ENCODE assay signal across 8 cellular contexts in genomic region chr1:53014791-53015507, GRCh38. TPM values are rescaled to one million over a fixed set of nuclear protein-coding genes. Genes with fewer than 3 reads are reported as not detected.
DNase-seq lines count a peak whose midpoint lies in the region; ATAC-seq, FAIRE-seq and TF ChIP-seq lines count a peak whose summit lies in the region.

No MANE protein-coding gene starts in this region.

- H3K9ac ChIP-seq in SK-N-SH, result peak overlapping the region; percentile 57

- peaks cover 5% of the 10 kb centered on the region; the same call in 1 of the 2 replicates for H3K36me3 Mint-ChIP-seq in HFFc6 (ENCODE audit: low read depth)
- H3K36me3 Mint-ChIP-seq in activated naive CD8-positive, alpha-beta T cell, result peaks cover 12% of the 10 kb centered on the region

- TF ChIP-seq EP300 in SK-N-SH (IDR thresholded peaks at IDR 0.05; ENCODE audit: borderline replicate concordance in 1 of 2, low read depth in 1 of 2, low read length in 1 of 2) (no peak), ovary (IDR thresholded peaks at IDR 0.05) (no peak)

- DNase-seq in HFFc6 (peak; percentile 92), NCI-H1092 treated with DMSO at 0.1 percent for 48 hours (lab: John Stamatoyannopoulos, UW) (peak; percentile 75), SK-N-SH (peak; percentile 70), Right ventricle myocardium inferior (ENCODE audit: missing footprints) (peak; percentile 75), ovary (peak; percentile 62 to 64 (median 63)), thyroid gland (peak; percentile 75 to 79)

- no peaks in the 10 kb centered on the region for H3K9me2 ChIP-seq in SK-N-SH

- peak overlapping the region; percentile 100 for H2AFZ ChIP-seq in SK-N-SH (ENCODE audit: low read depth)

- H3K4me3 ChIP-seq in SK-N-SH (ENCODE audit: low read depth in 2 of 2, low read length in 1 of 2) (peak overlapping the region; percentile 72 to 81), ovary (peak overlapping the region; percentile 47), thyroid gland (replicated peaks in 1 of 3) (peak overlapping the region; percentile 29 to 88 (median 36))

- peaks cover 0 to 4% of the 10 kb centered on the region in 2 experiments for H3K36me3 ChIP-seq in SK-N-SH (replicated peaks in 1 of 2; ENCODE audit: control insufficient read depth in 1 of 2, insufficient read depth in 2 of 2, low read length in 1 of 2)
- H3K36me3 ChIP-seq in ovary, result no peaks in the 10 kb centered on the region
- H3K36me3 ChIP-seq in thyroid gland, result no peaks in the 10 kb centered on the region

- peak overlapping the region in 1 of 2 experiments; percentile 72; a peak in 2 of 4 replicates for H3K27ac ChIP-seq in SK-N-SH (ENCODE audit: low read depth in 2 of 2, low read length in 1 of 2)
- H3K27ac ChIP-seq in ovary, result no peak overlapping the region
- peak overlapping the region; percentile 4 to 70 (median 35) for H3K27ac ChIP-seq in thyroid gland

- H4K20me1 ChIP-seq in SK-N-SH (ENCODE audit: insufficient read depth), result no peaks in the 10 kb centered on the region

- intact Hi-C loops in Right ventricle myocardium inferior (cut with DNase I) (loop anchor here (10.0 kb wide), 1 partner anchor 170 kb away; no protein-coding TSS in a partner anchor), ovary (cut with DNase I) (loop anchor here in 1 of 4 donors (10.0 kb wide), 1 partner anchor 50 kb away; the partner anchor contains the start of gene PODN), thyroid gland (cut with DNase I) (no loop called here)

- H3K4me1 Mint-ChIP-seq in HFFc6 (ENCODE audit: low read depth), result peaks cover 35% of the 10 kb centered on the region
- H3K4me1 Mint-ChIP-seq in activated naive CD8-positive, alpha-beta T cell (ENCODE audit: low read depth), result peaks cover 33% of the 10 kb centered on the region

- H3K4me2 ChIP-seq in SK-N-SH, result peak overlapping the region; percentile 82

- TF ChIP-seq POLR2A in ovary (IDR thresholded peaks at IDR 0.05), result no peak
- TF ChIP-seq POLR2A in thyroid gland (IDR thresholded peaks at IDR 0.05), result peak in 1 of 2 donors; percentile 34

- peak; percentile 92 for FAIRE-seq in G401.6 (lab: Jason Lieb, UNC)

- peak overlapping the region; percentile 69 for H3K27ac Mint-ChIP-seq in HFFc6
- H3K27ac Mint-ChIP-seq in activated naive CD8-positive, alpha-beta T cell, result peak overlapping the region; percentile 91

- H3K9me3 ChIP-seq in SK-N-SH (no peaks in the 10 kb centered on the region), ovary (no peaks in the 10 kb centered on the region), thyroid gland (no peaks in the 10 kb centered on the region)

- H3K9me3 Mint-ChIP-seq in HFFc6, result no peaks in the 10 kb centered on the region
- H3K9me3 Mint-ChIP-seq in activated naive CD8-positive, alpha-beta T cell (ENCODE audit: low read depth), result no peaks in the 10 kb centered on the region

- H3K4me1 ChIP-seq in SK-N-SH (ENCODE audit: control insufficient read depth in 1 of 2, insufficient read depth in 2 of 2, low read depth in 1 of 2, low read length in 1 of 2), result peaks cover 8 to 9% of the 10 kb centered on the region in 2 experiments; a peak in 1 of 4 replicates
- H3K4me1 ChIP-seq in ovary (ENCODE audit: insufficient read depth), result peaks cover 5% of the 10 kb centered on the region
- H3K4me1 ChIP-seq in thyroid gland, result peaks cover 5 to 15% of the 10 kb centered on the region in 2 donors

- CTCF ChIA-PET in SK-N-SH (lab: Yijun Ruan, JAX), result interaction anchor here (1.0 to 1.7 kb wide), 5 partner anchors 32 to 167 kb away, joined by 3 to 8 read pairs (median 3); no protein-coding TSS in a partner anchor

- peak; percentile 45 for TF ChIP-seq RAD21 in SK-N-SH (IDR thresholded peaks at IDR 0.05; ENCODE audit: low read length)

- peak overlapping the region; percentile 93 for H3K4me3 Mint-ChIP-seq in HFFc6
- peak overlapping the region; percentile 96 for H3K4me3 Mint-ChIP-seq in activated naive CD8-positive, alpha-beta T cell

- 1% methylated on average over 9 of the region's 9 CpGs for WGBS in SK-N-SH (ENCODE audit: low lambda C conversion rate)
- WGBS in ovary, 3 donors, result 1% methylated on average over 9 of the region's 9 CpGs
- 1 to 2% methylated on average over 9 of the region's 9 CpGs for WGBS in thyroid gland, 2 donors

- POLR2A ChIA-PET in SK-N-SH (lab: Yijun Ruan, JAX), result interaction anchor here (0.6 kb wide), 1 partner anchor 108 kb away, joined by 3 read pairs; no protein-coding TSS in a partner anchor

- TF ChIP-seq CTCF in HFFc6 (IDR thresholded peaks at IDR 0.05), result no peak
- TF ChIP-seq CTCF in SK-N-SH (IDR thresholded peaks at IDR 0.05), result no peak
- no peak for TF ChIP-seq CTCF in ovary (IDR thresholded peaks at IDR 0.05)
- no peak for TF ChIP-seq CTCF in thyroid gland (IDR thresholded peaks at IDR 0.05)

- ATAC-seq in Right ventricle myocardium inferior, result peak; percentile 94

- H3K27me3 ChIP-seq in SK-N-SH (ENCODE audit: insufficient read depth), result no peaks in the 10 kb centered on the region
- H3K27me3 ChIP-seq in ovary, result no peaks in the 10 kb centered on the region
- no peaks in the 10 kb centered on the region for H3K27me3 ChIP-seq in thyroid gland

- peaks cover 33% of the 10 kb centered on the region for H3K79me2 ChIP-seq in SK-N-SH (ENCODE audit: insufficient read depth)

- H3F3A ChIP-seq in SK-N-SH (replicated peaks; ENCODE audit: insufficient read depth), result no peaks in the 10 kb centered on the region

- H3K27me3 Mint-ChIP-seq in HFFc6 (ENCODE audit: insufficient read depth), result peaks cover 2% of the 10 kb centered on the region; the same call in 1 of the 2 replicates
- no peaks in the 10 kb centered on the region for H3K27me3 Mint-ChIP-seq in activated naive CD8-positive, alpha-beta T cell

TF ChIP-seq in SK-N-SH, 30 proteins besides CTCF, POLR2A, EP300 and RAD21 (continues in another document):
- TF ChIP-seq EZH2phosphoT487 (IDR thresholded peaks at IDR 0.05; ENCODE audit: borderline replicate concordance, low read depth) (no peak), REST (IDR thresholded peaks at IDR 0.05; ENCODE audit: low read depth, low read length) (0 out of 2 replicates have a peak, but pooled peaks have one; percentile 43), RFX5 (IDR thresholded peaks at IDR 0.05; ENCODE audit: low read length) (0 out of 2 replicates have a peak, but pooled peaks have one; percentile 14), FOXJ3 (CRISPR knock-in tag; IDR thresholded peaks at IDR 0.05) (no peak), SIN3A (IDR thresholded peaks at IDR 0.05; ENCODE audit: borderline replicate concordance, low read depth, low read length) (peak; percentile 75; the same call in 1 of the 2 replicates), JUND (IDR thresholded peaks at IDR 0.05) (no peak), RCOR1 (IDR thresholded peaks at IDR 0.05; ENCODE audit: low read length) (peak; percentile 70), TCF12 (IDR thresholded peaks at IDR 0.05) (peak; percentile 47), YY1 (IDR thresholded peaks at IDR 0.05; ENCODE audit: low read depth) (peak; percentile 78; the same call in 1 of the 2 replicates), GABPA (IDR thresholded peaks at IDR 0.05; ENCODE audit: low read depth) (peak; percentile 73), RXRA (IDR thresholded peaks at IDR 0.05; ENCODE audit: borderline replicate concordance, low read depth) (no peak)
- TF ChIP-seq, protein P1, sequence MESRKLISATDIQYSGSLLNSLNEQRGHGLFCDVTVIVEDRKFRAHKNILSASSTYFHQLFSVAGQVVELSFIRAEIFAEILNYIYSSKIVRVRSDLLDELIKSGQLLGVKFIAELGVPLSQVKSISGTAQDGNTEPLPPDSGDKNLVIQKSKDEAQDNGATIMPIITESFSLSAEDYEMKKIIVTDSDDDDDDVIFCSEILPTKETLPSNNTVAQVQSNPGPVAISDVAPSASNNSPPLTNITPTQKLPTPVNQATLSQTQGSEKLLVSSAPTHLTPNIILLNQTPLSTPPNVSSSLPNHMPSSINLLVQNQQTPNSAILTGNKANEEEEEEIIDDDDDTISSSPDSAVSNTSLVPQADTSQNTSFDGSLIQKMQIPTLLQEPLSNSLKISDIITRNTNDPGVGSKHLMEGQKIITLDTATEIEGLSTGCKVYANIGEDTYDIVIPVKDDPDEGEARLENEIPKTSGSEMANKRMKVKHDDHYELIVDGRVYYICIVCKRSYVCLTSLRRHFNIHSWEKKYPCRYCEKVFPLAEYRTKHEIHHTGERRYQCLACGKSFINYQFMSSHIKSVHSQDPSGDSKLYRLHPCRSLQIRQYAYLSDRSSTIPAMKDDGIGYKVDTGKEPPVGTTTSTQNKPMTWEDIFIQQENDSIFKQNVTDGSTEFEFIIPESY (IDR thresholded peaks at IDR 0.05; ENCODE audit: borderline replicate concordance, low read depth), result no peak; the same call in 1 of the 2 replicates

RNA-seq across cellular contexts. Expression of gene PODN, which starts 47.1 kb away (rescaled TPM):
- total RNA-seq in HFFc6 (2021; fragmentation: NEBNext Ultra II Directional; extraction: Animal tissue kit (Norgen Biotek cat#: 25700)), result 10 to 100 TPM in 5 of 6 experiments, 1 to 10 TPM in 1; 9.4 to 12.9 (median 10.8) TPM
- 2.0 and 2.9 TPM in 2 replicates for polyA plus RNA-seq in SK-N-SH (2012; rRNA removed)
- polyA plus RNA-seq in SK-N-SH (2012; cell fraction: cytosol; rRNA removed), result 1.2 and 2.7 TPM in 2 replicates
- polyA plus RNA-seq in SK-N-SH (2012; cell fraction: nucleus; rRNA removed), result 6.3 TPM in 2 replicates
- 35.3 TPM for total RNA-seq in Right ventricle myocardium inferior
- total RNA-seq in ovary, result 100 to 1,000 TPM; 106 to 254 (median 154) TPM
- 100 to 1,000 TPM in 1 of 2 donors, 10 to 100 TPM in 1; 72.8 to 203 TPM for polyA plus RNA-seq in ovary
- total RNA-seq in thyroid gland, result 100 to 1,000 TPM in 2 of 4 donors, 10 to 100 TPM in 2; 80.8 to 125 (median 101) TPM

Comparison
In these comparisons a context has a peak if more than half of its experiments do, and no peak if none do; other contexts are left out.
1. H3K27ac ChIP-seq: peak in thyroid gland (3 of 3); none in ovary (0 of 2).
2. Peak in every context shown above with its lines, with median percentiles within 50 percentile points of each other: DNase-seq and H3K4me3 ChIP-seq.